ENCODE assay signal across 30 cellular contexts in genomic region chr5:135753990-135754389, GRCh38.
"Had no signal": no experiment of that assay in that cellular context is flagged by ENCODE, and none has a peak within 500 bp of the region (broad histone marks: within the 10 kb centered on the region; RNA-seq: fewer than 3 reads in every experiment).

No MANE protein-coding gene starts in this region.

- H3K27me3 ChIP-seq: colonic mucosa, foreskin keratinocyte, gastroesophageal sphincter, heart left ventricle, hepatocyte, neutrophil, right lobe of liver, suprapubic skin, transverse colon, vagina had no signal

- H3K9me3 ChIP-seq: colonic mucosa, gastroesophageal sphincter, heart left ventricle, mucosa of descending colon, neutrophil, right lobe of liver, suprapubic skin, transverse colon, vagina had no signal

- ATAC-seq: esophagus mucosa, foreskin keratinocyte, gastroesophageal sphincter, left lobe of liver, mucosa of descending colon, right lobe of liver had no signal

- H3K4me3 ChIP-seq: colonic mucosa, gastroesophageal sphincter, heart left ventricle, hepatocyte, lung, mucosa of descending colon, right lobe of liver, suprapubic skin, transverse colon, vagina had no signal

- H3K9me3 Mint-ChIP-seq: dendritic cell treated with granulocyte-macrophage colony-stimulating factor and Interleukin-4, amounts not matched to agents 40 ng/mL and 50 ng/mL, for 4 days; endodermal cell; mesothelial cell of epicardium; neural crest cell; stimulated activated naive CD8-positive, alpha-beta T cell treated with anti-CD3 and anti-CD28 coated beads, Interleukin-15, Interleukin-2, amounts not matched to agents 100 ng/mL and 50 ng/mL, for 24 hours had no signal

- H3K4me1 Mint-ChIP-seq: endodermal cell, mesothelial cell of epicardium, naive B cell, neural crest cell had no signal

- H3K27me3 Mint-ChIP-seq: naive B cell; progenitor cell of endocrine pancreas; stimulated activated naive CD8-positive, alpha-beta T cell treated with anti-CD3 and anti-CD28 coated beads, Interleukin-15, Interleukin-2, amounts not matched to agents 100 ng/mL and 50 ng/mL, for 24 hours had no signal

- DNase-seq: colonic mucosa; effector CD8-positive, alpha-beta T cell; endodermal cell; foreskin keratinocyte; heart left ventricle; kidney; mesenchymal stem cell; mucosa of descending colon; naive B cell; right lobe of liver; small intestine; stimulated activated CD4-positive, alpha-beta T cell treated with anti-CD3 and anti-CD28 coated beads, Interleukin-1b, Interleukin-23, amount 100 ng/mL, for 48 hours; stimulated activated CD4-positive, alpha-beta T cell treated with anti-CD3 and anti-CD28 coated beads, Interleukin-4, amount 100 ng/mL, for 1 hour; stimulated activated CD8-positive, alpha-beta memory T cell treated with anti-CD3 and anti-CD28 coated beads, Interleukin-4, amount 100 ng/mL, for 48 hours; transverse colon had no signal

- H3K4me1 ChIP-seq: colonic mucosa, foreskin keratinocyte, gastroesophageal sphincter, heart left ventricle, parathyroid adenoma, right lobe of liver, suprapubic skin, transverse colon, vagina had no signal

- H3K27ac Mint-ChIP-seq: dendritic cell treated with granulocyte-macrophage colony-stimulating factor and Interleukin-4, amounts not matched to agents 40 ng/mL and 50 ng/mL, for 4 days; endodermal cell; mesothelial cell of epicardium; naive B cell; progenitor cell of endocrine pancreas; stimulated activated naive CD8-positive, alpha-beta T cell treated with anti-CD3 and anti-CD28 coated beads, Interleukin-15, Interleukin-2, amounts not matched to agents 100 ng/mL and 50 ng/mL, for 24 hours had no signal

- H3K4me3 Mint-ChIP-seq: dendritic cell treated with granulocyte-macrophage colony-stimulating factor and Interleukin-4, amounts not matched to agents 40 ng/mL and 50 ng/mL, for 4 days; endodermal cell; mesothelial cell of epicardium; naive B cell; neural crest cell; stimulated activated naive CD8-positive, alpha-beta T cell treated with anti-CD3 and anti-CD28 coated beads, Interleukin-15, Interleukin-2, amounts not matched to agents 100 ng/mL and 50 ng/mL, for 24 hours had no signal

- H3K36me3 Mint-ChIP-seq: mesothelial cell of epicardium, naive B cell had no signal

- H3K36me3 ChIP-seq: colonic mucosa, gastroesophageal sphincter, heart left ventricle, neutrophil, right lobe of liver, suprapubic skin, transverse colon, vagina had no signal

- H3K27ac ChIP-seq: colonic mucosa, epithelial cell of prostate, foreskin keratinocyte, gastroesophageal sphincter, heart left ventricle, hepatocyte, neutrophil, parathyroid adenoma, right lobe of liver, suprapubic skin, transverse colon, vagina had no signal
